In genomic region chr5:160434022-160434531, GRCh38 we compare ENCODE assay signal across 1 cellular context.
A peak's percentile ranks its signal among the peaks of the same experiment; 100 is the strongest.
TF ChIP-seq lines count a peak whose summit lies in the region.

No MANE protein-coding gene starts in this region.

TF ChIP-seq in GM12878, 131 proteins besides CTCF, POLR2A, EP300 and RAD21 (continued from another document and continues in another):
- TF ChIP-seq, protein P1, sequence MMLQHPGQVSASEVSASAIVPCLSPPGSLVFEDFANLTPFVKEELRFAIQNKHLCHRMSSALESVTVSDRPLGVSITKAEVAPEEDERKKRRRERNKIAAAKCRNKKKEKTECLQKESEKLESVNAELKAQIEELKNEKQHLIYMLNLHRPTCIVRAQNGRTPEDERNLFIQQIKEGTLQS (IDR thresholded peaks at IDR 0.05; ENCODE audit: borderline replicate concordance, extremely low read depth, low read depth, low read length): no peak
- no peak for TF ChIP-seq USF1 (IDR thresholded peaks at IDR 0.05; ENCODE audit: borderline replicate concordance, extremely low read length, insufficient read depth, low read depth, low read length)
- TF ChIP-seq RAD51 (IDR thresholded peaks at IDR 0.05): peak; percentile 86
- peak; percentile 94; the same call in 1 of the 2 replicates for TF ChIP-seq PAX5 (IDR thresholded peaks at IDR 0.05; ENCODE audit: borderline replicate concordance, low read depth, low read length)
- TF ChIP-seq RCOR1 (conservative IDR thresholded peaks at IDR 0.05; ENCODE audit: low read depth, low read length): peak; percentile 76; the same call in 1 of the 2 replicates
- TF ChIP-seq, protein P2, sequence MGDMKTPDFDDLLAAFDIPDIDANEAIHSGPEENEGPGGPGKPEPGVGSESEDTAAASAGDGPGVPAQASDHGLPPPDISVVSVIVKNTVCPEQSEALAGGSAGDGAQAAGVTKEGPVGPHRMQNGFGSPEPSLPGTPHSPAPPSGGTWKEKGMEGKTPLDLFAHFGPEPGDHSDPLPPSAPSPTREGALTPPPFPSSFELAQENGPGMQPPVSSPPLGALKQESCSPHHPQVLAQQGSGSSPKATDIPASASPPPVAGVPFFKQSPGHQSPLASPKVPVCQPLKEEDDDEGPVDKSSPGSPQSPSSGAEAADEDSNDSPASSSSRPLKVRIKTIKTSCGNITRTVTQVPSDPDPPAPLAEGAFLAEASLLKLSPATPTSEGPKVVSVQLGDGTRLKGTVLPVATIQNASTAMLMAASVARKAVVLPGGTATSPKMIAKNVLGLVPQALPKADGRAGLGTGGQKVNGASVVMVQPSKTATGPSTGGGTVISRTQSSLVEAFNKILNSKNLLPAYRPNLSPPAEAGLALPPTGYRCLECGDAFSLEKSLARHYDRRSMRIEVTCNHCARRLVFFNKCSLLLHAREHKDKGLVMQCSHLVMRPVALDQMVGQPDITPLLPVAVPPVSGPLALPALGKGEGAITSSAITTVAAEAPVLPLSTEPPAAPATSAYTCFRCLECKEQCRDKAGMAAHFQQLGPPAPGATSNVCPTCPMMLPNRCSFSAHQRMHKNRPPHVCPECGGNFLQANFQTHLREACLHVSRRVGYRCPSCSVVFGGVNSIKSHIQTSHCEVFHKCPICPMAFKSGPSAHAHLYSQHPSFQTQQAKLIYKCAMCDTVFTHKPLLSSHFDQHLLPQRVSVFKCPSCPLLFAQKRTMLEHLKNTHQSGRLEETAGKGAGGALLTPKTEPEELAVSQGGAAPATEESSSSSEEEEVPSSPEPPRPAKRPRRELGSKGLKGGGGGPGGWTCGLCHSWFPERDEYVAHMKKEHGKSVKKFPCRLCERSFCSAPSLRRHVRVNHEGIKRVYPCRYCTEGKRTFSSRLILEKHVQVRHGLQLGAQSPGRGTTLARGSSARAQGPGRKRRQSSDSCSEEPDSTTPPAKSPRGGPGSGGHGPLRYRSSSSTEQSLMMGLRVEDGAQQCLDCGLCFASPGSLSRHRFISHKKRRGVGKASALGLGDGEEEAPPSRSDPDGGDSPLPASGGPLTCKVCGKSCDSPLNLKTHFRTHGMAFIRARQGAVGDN (IDR thresholded peaks at IDR 0.05): peak; percentile 29; the same call in 1 of the 2 replicates
- TF ChIP-seq ELK1 (IDR thresholded peaks at IDR 0.05; ENCODE audit: low read depth, low read length): no peak
- peak; percentile 68; the same call in 1 of the 2 replicates for TF ChIP-seq HDGF (IDR thresholded peaks at IDR 0.05)
- TF ChIP-seq NFIC (IDR thresholded peaks at IDR 0.05; ENCODE audit: low read depth, low read length): no peak
- TF ChIP-seq HCFC1 (IDR thresholded peaks at IDR 0.05; ENCODE audit: low read length): no peak
- TF ChIP-seq TCF7 (IDR thresholded peaks at IDR 0.05; ENCODE audit: borderline replicate concordance): no peak
- no peak for TF ChIP-seq RELA (IDR thresholded peaks at IDR 0.05; ENCODE audit: borderline replicate concordance, partially characterized antibody)
- TF ChIP-seq, protein P3, sequence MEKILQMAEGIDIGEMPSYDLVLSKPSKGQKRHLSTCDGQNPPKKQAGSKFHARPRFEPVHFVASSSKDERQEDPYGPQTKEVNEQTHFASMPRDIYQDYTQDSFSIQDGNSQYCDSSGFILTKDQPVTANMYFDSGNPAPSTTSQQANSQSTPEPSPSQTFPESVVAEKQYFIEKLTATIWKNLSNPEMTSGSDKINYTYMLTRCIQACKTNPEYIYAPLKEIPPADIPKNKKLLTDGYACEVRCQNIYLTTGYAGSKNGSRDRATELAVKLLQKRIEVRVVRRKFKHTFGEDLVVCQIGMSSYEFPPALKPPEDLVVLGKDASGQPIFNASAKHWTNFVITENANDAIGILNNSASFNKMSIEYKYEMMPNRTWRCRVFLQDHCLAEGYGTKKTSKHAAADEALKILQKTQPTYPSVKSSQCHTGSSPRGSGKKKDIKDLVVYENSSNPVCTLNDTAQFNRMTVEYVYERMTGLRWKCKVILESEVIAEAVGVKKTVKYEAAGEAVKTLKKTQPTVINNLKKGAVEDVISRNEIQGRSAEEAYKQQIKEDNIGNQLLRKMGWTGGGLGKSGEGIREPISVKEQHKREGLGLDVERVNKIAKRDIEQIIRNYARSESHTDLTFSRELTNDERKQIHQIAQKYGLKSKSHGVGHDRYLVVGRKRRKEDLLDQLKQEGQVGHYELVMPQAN (conservative IDR thresholded peaks at IDR 0.05): no peak
- TF ChIP-seq PAX8 (IDR thresholded peaks at IDR 0.05): no peak
- TF ChIP-seq CEBPZ (IDR thresholded peaks at IDR 0.05; ENCODE audit: low read depth, low read length): no peak
- TF ChIP-seq SUPT20H (IDR thresholded peaks at IDR 0.05; ENCODE audit: borderline replicate concordance, control insufficient read depth, low read depth, low read length): no peak
- no peak; the same call in 1 of the 2 replicates for TF ChIP-seq BACH1 (IDR thresholded peaks at IDR 0.05; ENCODE audit: borderline replicate concordance)
- TF ChIP-seq MYC (IDR thresholded peaks at IDR 0.05; ENCODE audit: insufficient read depth, insufficient read length, insufficient replicate concordance, low read length, severe bottlenecking): no peak
- TF ChIP-seq CBFB (IDR thresholded peaks at IDR 0.05; ENCODE audit: low read depth): 0 out of 2 replicates have a peak, but pooled peaks have one; percentile 45
- TF ChIP-seq, protein P4, sequence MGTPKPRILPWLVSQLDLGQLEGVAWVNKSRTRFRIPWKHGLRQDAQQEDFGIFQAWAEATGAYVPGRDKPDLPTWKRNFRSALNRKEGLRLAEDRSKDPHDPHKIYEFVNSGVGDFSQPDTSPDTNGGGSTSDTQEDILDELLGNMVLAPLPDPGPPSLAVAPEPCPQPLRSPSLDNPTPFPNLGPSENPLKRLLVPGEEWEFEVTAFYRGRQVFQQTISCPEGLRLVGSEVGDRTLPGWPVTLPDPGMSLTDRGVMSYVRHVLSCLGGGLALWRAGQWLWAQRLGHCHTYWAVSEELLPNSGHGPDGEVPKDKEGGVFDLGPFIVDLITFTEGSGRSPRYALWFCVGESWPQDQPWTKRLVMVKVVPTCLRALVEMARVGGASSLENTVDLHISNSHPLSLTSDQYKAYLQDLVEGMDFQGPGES (IDR thresholded peaks at IDR 0.05): no peak
- TF ChIP-seq KAT2A (conservative IDR thresholded peaks at IDR 0.05; ENCODE audit: control insufficient read depth, low read depth, low read length): no peak
- no peak for TF ChIP-seq ESRRA (IDR thresholded peaks at IDR 0.05; ENCODE audit: low read length)
- TF ChIP-seq DPF2 (IDR thresholded peaks at IDR 0.05): peak; percentile 86
- TF ChIP-seq SUZ12 (IDR thresholded peaks at IDR 0.05; ENCODE audit: unreplicated experiment): no peak
- TF ChIP-seq, protein P5, sequence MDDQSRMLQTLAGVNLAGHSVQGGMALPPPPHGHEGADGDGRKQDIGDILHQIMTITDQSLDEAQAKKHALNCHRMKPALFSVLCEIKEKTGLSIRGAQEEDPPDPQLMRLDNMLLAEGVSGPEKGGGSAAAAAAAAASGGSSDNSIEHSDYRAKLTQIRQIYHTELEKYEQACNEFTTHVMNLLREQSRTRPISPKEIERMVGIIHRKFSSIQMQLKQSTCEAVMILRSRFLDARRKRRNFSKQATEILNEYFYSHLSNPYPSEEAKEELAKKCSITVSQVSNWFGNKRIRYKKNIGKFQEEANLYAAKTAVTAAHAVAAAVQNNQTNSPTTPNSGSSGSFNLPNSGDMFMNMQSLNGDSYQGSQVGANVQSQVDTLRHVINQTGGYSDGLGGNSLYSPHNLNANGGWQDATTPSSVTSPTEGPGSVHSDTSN (IDR thresholded peaks at IDR 0.05; ENCODE audit: insufficient replicate concordance, low read depth, low read length): no peak
- no peak for TF ChIP-seq MTA3 (IDR thresholded peaks at IDR 0.05; ENCODE audit: borderline replicate concordance, low read length)
- TF ChIP-seq BHLHE40 (IDR thresholded peaks at IDR 0.05; ENCODE audit: borderline replicate concordance in 1 of 2, low read depth in 2 of 2, low read length in 1 of 2): peak; percentile 62 to 83; a peak in 3 of 4 replicates
- 0 out of 2 replicates have a peak, but pooled peaks have one; percentile 37 for TF ChIP-seq MEF2A (IDR thresholded peaks at IDR 0.05; ENCODE audit: insufficient read depth, low read depth, low read length)
- peak; percentile 52 for TF ChIP-seq MEF2B (IDR thresholded peaks at IDR 0.05; ENCODE audit: partially characterized antibody, poor library complexity, severe bottlenecking)
- TF ChIP-seq, protein P6, sequence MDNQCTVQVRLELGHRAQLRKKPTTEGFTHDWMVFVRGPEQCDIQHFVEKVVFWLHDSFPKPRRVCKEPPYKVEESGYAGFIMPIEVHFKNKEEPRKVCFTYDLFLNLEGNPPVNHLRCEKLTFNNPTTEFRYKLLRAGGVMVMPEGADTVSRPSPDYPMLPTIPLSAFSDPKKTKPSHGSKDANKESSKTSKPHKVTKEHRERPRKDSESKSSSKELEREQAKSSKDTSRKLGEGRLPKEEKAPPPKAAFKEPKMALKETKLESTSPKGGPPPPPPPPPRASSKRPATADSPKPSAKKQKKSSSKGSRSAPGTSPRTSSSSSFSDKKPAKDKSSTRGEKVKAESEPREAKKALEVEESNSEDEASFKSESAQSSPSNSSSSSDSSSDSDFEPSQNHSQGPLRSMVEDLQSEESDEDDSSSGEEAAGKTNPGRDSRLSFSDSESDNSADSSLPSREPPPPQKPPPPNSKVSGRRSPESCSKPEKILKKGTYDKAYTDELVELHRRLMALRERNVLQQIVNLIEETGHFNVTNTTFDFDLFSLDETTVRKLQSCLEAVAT (IDR thresholded peaks at IDR 0.05): 0 out of 2 replicates have a peak, but pooled peaks have one; percentile 46
- no peak for TF ChIP-seq JUND (IDR thresholded peaks at IDR 0.05; ENCODE audit: low read depth, low read length)
- peak; percentile 79 to 85 for TF ChIP-seq IKZF2 (IDR thresholded peaks at IDR 0.05)
- TF ChIP-seq MTA2 (IDR thresholded peaks at IDR 0.05; ENCODE audit: low read depth): peak; percentile 62
- TF ChIP-seq IRF5 (IDR thresholded peaks at IDR 0.05; ENCODE audit: borderline replicate concordance): no peak
- no peak for TF ChIP-seq SMAD5 (IDR thresholded peaks at IDR 0.05; ENCODE audit: low read depth)
- TF ChIP-seq SPI1 (IDR thresholded peaks at IDR 0.05; ENCODE audit: borderline replicate concordance, insufficient read depth, low read depth, low read length): peak; percentile 7; the same call in 1 of the 2 replicates
- TF ChIP-seq MAX (IDR thresholded peaks at IDR 0.05; ENCODE audit: low read depth, low read length): no peak; the same call in 1 of the 2 replicates
- TF ChIP-seq TCF12 (IDR thresholded peaks at IDR 0.05; ENCODE audit: low read depth, low read length): no peak
- no peak for TF ChIP-seq YBX1 (IDR thresholded peaks at IDR 0.05)
- no peak for TF ChIP-seq CREB1 (IDR thresholded peaks at IDR 0.05; ENCODE audit: low read depth)
- no peak for TF ChIP-seq RBBP5 (conservative IDR thresholded peaks at IDR 0.05)
- no peak for TF ChIP-seq ZNF24 (IDR thresholded peaks at IDR 0.05)
- TF ChIP-seq FOXK2 (IDR thresholded peaks at IDR 0.05): no peak
- TF ChIP-seq POLR2AphosphoS5 (IDR thresholded peaks at IDR 0.05; ENCODE audit: low read length): 0 out of 2 replicates have a peak, but pooled peaks have one; percentile 37
